In the genomic region with DNA sequence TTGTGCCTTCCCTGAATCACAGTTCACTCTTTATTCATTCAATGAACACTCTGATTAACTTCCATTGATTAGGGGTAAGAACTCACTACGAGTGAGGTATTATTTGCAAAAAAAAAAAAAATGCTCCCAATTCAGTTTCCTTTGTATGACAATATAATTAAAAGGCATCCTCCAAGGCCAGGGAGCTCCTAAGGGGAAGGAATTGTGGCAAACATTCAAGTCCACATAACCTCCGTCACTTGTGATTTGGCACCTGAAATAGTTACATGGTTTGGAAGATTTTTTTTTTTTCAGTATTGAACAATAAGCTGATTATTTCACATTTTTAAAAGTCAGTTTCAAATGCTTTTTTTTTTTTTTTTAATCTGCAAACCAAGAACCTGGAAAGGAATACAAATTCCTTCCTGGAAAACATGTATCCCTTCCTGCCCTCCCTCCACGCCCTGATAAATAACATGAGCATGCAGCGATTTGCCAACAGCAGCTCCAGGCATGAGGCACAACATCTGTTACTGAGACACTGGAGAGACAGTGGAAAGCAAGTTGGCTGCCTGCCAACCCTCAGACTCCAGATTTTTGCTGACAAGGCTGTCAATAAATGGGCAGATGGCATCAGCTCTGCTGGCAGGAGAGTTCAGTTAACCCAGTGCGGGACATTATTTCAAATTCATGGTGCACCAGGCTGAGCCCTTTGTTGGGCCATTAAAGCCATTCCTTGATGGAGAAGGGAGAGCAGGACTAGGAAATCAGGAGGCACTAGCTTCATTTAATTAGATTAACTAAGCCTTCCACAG, we compare ENCODE assay signal across 8 cellular contexts.
DNase-seq lines count a peak whose midpoint lies in the region; ATAC-seq and TF ChIP-seq lines count a peak whose summit lies in the region.

No MANE protein-coding gene starts in this region.

- H3F3A ChIP-seq in PC-3 (ENCODE audit: low read length, unreplicated experiment) = no peaks in the 10 kb centered on the region

- H3K9ac ChIP-seq in PC-3 (ENCODE audit: low read length) (no peak overlapping the region), neuronal stem cell (ENCODE audit: low read depth, low read length, poor library complexity) (no peak overlapping the region)

- no peak overlapping the region for H2BK12ac ChIP-seq in neuronal stem cell (ENCODE audit: low read length)

- CTCF ChIA-PET in PC-3 (lab: Charles Lee) = no interaction called here

- TF ChIP-seq POLR2A in prostate gland (IDR thresholded peaks at IDR 0.05) = no peak

- H3K36me3 Mint-ChIP-seq in CD14-positive monocyte = no peaks in the 10 kb centered on the region
- no peaks in the 10 kb centered on the region for H3K36me3 Mint-ChIP-seq in activated CD4-positive, alpha-beta T cell treated with anti-CD3 and anti-CD28 coated beads, Interleukin-2, amount 10 ng/mL, durations not matched to agents 24 days and 14 days (ENCODE audit: low read depth)

- ATAC-seq in PC-3 = no peak

- peaks cover 0 to 4% (median 0%) of the 10 kb centered on the region in 7 donors for H3K9me3 Mint-ChIP-seq in CD14-positive monocyte
- no peaks in the 10 kb centered on the region for H3K9me3 Mint-ChIP-seq in activated CD4-positive, alpha-beta T cell treated with anti-CD3 and anti-CD28 coated beads, Interleukin-2, amount 10 ng/mL, durations not matched to agents 24 days and 14 days

- no peak overlapping the region for H3K18ac ChIP-seq in neuronal stem cell (ENCODE audit: low read length)

- H3K27ac ChIP-seq in PC-3 (ENCODE audit: low read length) = no peak overlapping the region
- H3K27ac ChIP-seq in prostate gland = no peak overlapping the region
- no peak overlapping the region for H3K27ac ChIP-seq in neuronal stem cell (replicated peaks; ENCODE audit: low read length)

- H3K4me2 ChIP-seq in PC-3 (ENCODE audit: low read length) (no peak overlapping the region), neuronal stem cell (ENCODE audit: insufficient read depth, low read length, poor library complexity, severe bottlenecking) (no peak overlapping the region)

- DNase-seq in HT1080 (ENCODE audit: low read depth) (peak; percentile 5), PC-3 (peak; percentile 11), fibroblast of the aortic adventitia (ENCODE audit: low read depth) (peak; percentile 54), prostate gland (ENCODE audit: low spot score) (peak; percentile 45), CD14-positive monocyte (ENCODE audit: low spot score) (no peak), neuronal stem cell (ENCODE audit: low spot score) (no peak), AG08395 (ENCODE audit: low spot score) (no peak)
- no peak for DNase-seq in activated CD4-positive, alpha-beta T cell treated with anti-CD3 and anti-CD28 coated beads, Interleukin-2, amount 10 ng/mL, durations not matched to agents 24 days and 14 days

- no peak overlapping the region for H3K27ac Mint-ChIP-seq in CD14-positive monocyte
- H3K27ac Mint-ChIP-seq in activated CD4-positive, alpha-beta T cell treated with anti-CD3 and anti-CD28 coated beads, Interleukin-2, amount 10 ng/mL, durations not matched to agents 24 days and 14 days = no peak overlapping the region

- H3K79me1 ChIP-seq in neuronal stem cell (ENCODE audit: low read depth, low read length) = no peaks in the 10 kb centered on the region

- no TSS peak for BruUV-seq in PC-3 (replicated peaks; lab: Mats Ljungman, UMichigan)

- TF ChIP-seq CTCF in PC-3 (conservative IDR thresholded peaks at IDR 0.05; ENCODE audit: low read depth, low read length) (no peak), fibroblast of the aortic adventitia (IDR thresholded peaks at IDR 0.05; ENCODE audit: insufficient read depth, low read length) (no peak), prostate gland (IDR thresholded peaks at IDR 0.05) (no peak), CD14-positive monocyte (IDR thresholded peaks at IDR 0.05) (no peak)

- whole genome bisulfite sequencing in prostate gland = 13% methylated on average over 5 of the region's 5 CpGs
- no CpG with 5 or more reads among the region's 5 CpGs for WGBS in neuronal stem cell (ENCODE audit: extremely low coverage in 2 of 2, insufficient read length in 2 of 2, insufficient replicate concordance in 1 of 2), 2 donors

- H3K27me3 Mint-ChIP-seq in CD14-positive monocyte (ENCODE audit: low read depth in 3 of 3) = peaks cover 0 to 2% (median 0%) of the 10 kb centered on the region in 3 donors
- H3K27me3 Mint-ChIP-seq in activated CD4-positive, alpha-beta T cell treated with anti-CD3 and anti-CD28 coated beads, Interleukin-2, amount 10 ng/mL, durations not matched to agents 24 days and 14 days = peaks cover 2% of the 10 kb centered on the region

- no peak overlapping the region for H4K91ac ChIP-seq in neuronal stem cell (ENCODE audit: low read depth, low read length, poor library complexity)

- H2BK120ac ChIP-seq in neuronal stem cell (ENCODE audit: low read depth, low read length) = no peak overlapping the region

- H3K4me3 ChIP-seq in PC-3 (ENCODE audit: low read length) (no peak overlapping the region), fibroblast of the aortic adventitia (ENCODE audit: low read depth, low read length) (no peak overlapping the region), prostate gland (no peak overlapping the region), neuronal stem cell (ENCODE audit: low read length in 2 of 2) (no peak overlapping the region)

- H3K79me2 ChIP-seq in PC-3 (ENCODE audit: low read length) = no peaks in the 10 kb centered on the region

- no peaks in the 10 kb centered on the region for H4K20me1 ChIP-seq in PC-3 (ENCODE audit: low read length)

- H3K36me3 ChIP-seq in PC-3 (ENCODE audit: low read depth, low read length) (no peaks in the 10 kb centered on the region), prostate gland (no peaks in the 10 kb centered on the region), neuronal stem cell (replicated peaks in 1 of 2; ENCODE audit: control insufficient read depth in 2 of 2, insufficient read depth in 2 of 2, low read length in 2 of 2) (no peaks in the 10 kb centered on the region)

- H3K4me3 Mint-ChIP-seq in CD14-positive monocyte = no peak overlapping the region
- H3K4me3 Mint-ChIP-seq in activated CD4-positive, alpha-beta T cell treated with anti-CD3 and anti-CD28 coated beads, Interleukin-2, amount 10 ng/mL, durations not matched to agents 24 days and 14 days = no peak overlapping the region

- intact Hi-C loops in PC-3 (cut with micrococcal nuclease) = no loop called here
- intact Hi-C loops in prostate gland (cut with DNase I) = no loop called here
- intact Hi-C loops in CD14-positive monocyte (cut with micrococcal nuclease) = no loop called here
- intact Hi-C loops in activated CD4-positive, alpha-beta T cell treated with anti-CD3 and anti-CD28 coated beads, Interleukin-2, amount 10 ng/mL, durations not matched to agents 24 days and 14 days (cut with micrococcal nuclease) = no loop called here

- H3K23ac ChIP-seq in neuronal stem cell (ENCODE audit: low read depth, low read length, poor library complexity) = no peak overlapping the region

- H3K4ac ChIP-seq in neuronal stem cell (ENCODE audit: low read length) = no peak overlapping the region

- H2AFZ ChIP-seq in PC-3 (ENCODE audit: low read length) (no peak overlapping the region), neuronal stem cell (ENCODE audit: low read length) (no peak overlapping the region)

- H3K27me3 ChIP-seq in PC-3 (ENCODE audit: low read length) (peaks cover 45% of the 10 kb centered on the region), prostate gland (replicated peaks; ENCODE audit: insufficient read depth) (no peaks in the 10 kb centered on the region), neuronal stem cell (ENCODE audit: control insufficient read depth in 3 of 3, insufficient read depth in 3 of 3, low read depth in 1 of 3, low read length in 3 of 3) (no peaks in the 10 kb centered on the region)

- no peak overlapping the region for H4K8ac ChIP-seq in neuronal stem cell (ENCODE audit: low read depth, low read length)

- H2BK15ac ChIP-seq in neuronal stem cell (ENCODE audit: low read length) = no peak overlapping the region

- H3K4me1 Mint-ChIP-seq in CD14-positive monocyte = peaks cover 5% of the 10 kb centered on the region
- H3K4me1 Mint-ChIP-seq in activated CD4-positive, alpha-beta T cell treated with anti-CD3 and anti-CD28 coated beads, Interleukin-2, amount 10 ng/mL, durations not matched to agents 24 days and 14 days = no peaks in the 10 kb centered on the region

- no peaks in the 10 kb centered on the region for H3K9me3 ChIP-seq in PC-3 (ENCODE audit: low read length)
- no peaks in the 10 kb centered on the region for H3K9me3 ChIP-seq in prostate gland
- H3K9me3 ChIP-seq in neuronal stem cell (replicated peaks in 1 of 2; ENCODE audit: control insufficient read depth in 2 of 2, insufficient read depth in 1 of 2, low read depth in 1 of 2, low read length in 2 of 2) = no peaks in the 10 kb centered on the region

- no peak overlapping the region for H2BK5ac ChIP-seq in neuronal stem cell (ENCODE audit: low read length)

- no peak overlapping the region for H3K14ac ChIP-seq in neuronal stem cell (ENCODE audit: low read length)

- H3K9me2 ChIP-seq in PC-3 (replicated peaks; ENCODE audit: low read length) = no peaks in the 10 kb centered on the region

- H3K4me1 ChIP-seq in PC-3 (ENCODE audit: insufficient read depth, low read length) (no peaks in the 10 kb centered on the region), prostate gland (replicated peaks) (no peaks in the 10 kb centered on the region), neuronal stem cell (ENCODE audit: control insufficient read depth in 2 of 2, insufficient read depth in 1 of 2, low read depth in 1 of 2, low read length in 2 of 2) (peaks cover 0 to 10% of the 10 kb centered on the region in 2 donors)

- H2AK5ac ChIP-seq in neuronal stem cell (ENCODE audit: low read depth, low read length) = no peak overlapping the region

- POLR2A ChIA-PET in PC-3 (lab: Charles Lee; ENCODE audit: unreplicated experiment) = no interaction called here

Comparison
In these comparisons a context has a peak if more than half of its experiments do, and no peak if none do; other contexts are left out.
1. DNase-seq: peak in HT1080 (single experiment), PC-3 (single experiment), fibroblast of the aortic adventitia (single experiment) and prostate gland (single experiment); none in CD14-positive monocyte (single experiment), activated CD4-positive, alpha-beta T cell treated with anti-CD3 and anti-CD28 coated beads, Interleukin-2, amount 10 ng/mL, durations not matched to agents 24 days and 14 days (single experiment), neuronal stem cell (single experiment) and AG08395 (single experiment).